Comparison of ENCODE assay signal across 8 cellular contexts in genomic region chr5:56829137-56829536, GRCh38. TPM values are rescaled to one million over a fixed set of nuclear protein-coding genes. Genes with fewer than 3 reads are reported as not detected.
DNase-seq lines count a peak whose midpoint lies in the region; ATAC-seq and TF ChIP-seq lines count a peak whose summit lies in the region.

No MANE protein-coding gene starts in this region.

- H3K4me1 Mint-ChIP-seq in activated T-helper 1 cell treated with anti-CD3 and anti-CD28 coated beads, Interleukin-12 subunit alpha, Interleukin-12 subunit beta, Interleukin-2, Interleukin-4 antibody, amounts not matched to agents 30 ng/mL and 10 ng/mL and 1 ng/mL, durations not matched to agents 14 hours and 24 hours and 36 hours (ENCODE audit: low read depth), result peaks cover 93% of the 10 kb centered on the region

- peak overlapping the region; percentile 79 for H3K4me3 Mint-ChIP-seq in activated T-helper 1 cell treated with anti-CD3 and anti-CD28 coated beads, Interleukin-12 subunit alpha, Interleukin-12 subunit beta, Interleukin-2, Interleukin-4 antibody, amounts not matched to agents 30 ng/mL and 10 ng/mL and 1 ng/mL, durations not matched to agents 14 hours and 24 hours and 36 hours

- H3K27ac ChIP-seq in Karpas-422 (ENCODE audit: low read length) (peak overlapping the region; percentile 39), esophagus muscularis mucosa (replicated peaks in 1 of 4) (no peak overlapping the region)

- H3K36me3 ChIP-seq in Karpas-422 (ENCODE audit: insufficient read depth, low read length) (no peaks in the 10 kb centered on the region), esophagus muscularis mucosa (no peaks in the 10 kb centered on the region)

- H3K27me3 ChIP-seq in Karpas-422 (ENCODE audit: low read length) (no peaks in the 10 kb centered on the region), esophagus muscularis mucosa (no peaks in the 10 kb centered on the region)

- peaks cover 98% of the 10 kb centered on the region for H3K79me2 ChIP-seq in Karpas-422 (ENCODE audit: low read length)

- DNase-seq in Karpas-422 (peak; percentile 61), islet precursor cell (no peak), esophagus muscularis mucosa (ENCODE audit: extremely low spot score) (no peak), inferior parietal cortex (ENCODE audit: extremely low spot score) (no peak), NCI-H1436 (lab: John Stamatoyannopoulos, UW) (no peak)
- peak; percentile 44 for DNase-seq in activated T-helper 1 cell treated with anti-CD3 and anti-CD28 coated beads, Interleukin-12 subunit alpha, Interleukin-12 subunit beta, Interleukin-2, Interleukin-4 antibody, amounts not matched to agents 30 ng/mL and 10 ng/mL and 1 ng/mL, durations not matched to agents 14 hours and 24 hours and 36 hours (ENCODE audit: low spot score)
- peak; percentile 40 to 53 for DNase-seq in stimulated activated CD4-positive, alpha-beta T cell treated with anti-CD3 and anti-CD28 coated beads, Interleukin-12 subunit alpha, Interleukin-12 subunit beta, amount 100 ng/mL, for 24 hours (ENCODE audit: low read depth in 2 of 2)

- H3K27ac Mint-ChIP-seq in activated T-helper 1 cell treated with anti-CD3 and anti-CD28 coated beads, Interleukin-12 subunit alpha, Interleukin-12 subunit beta, Interleukin-2, Interleukin-4 antibody, amounts not matched to agents 30 ng/mL and 10 ng/mL and 1 ng/mL, durations not matched to agents 14 hours and 24 hours and 36 hours, result peak overlapping the region; percentile 0

- H3K4me3 ChIP-seq in Karpas-422 (ENCODE audit: low read length) (peak overlapping the region; percentile 31; the same call in 1 of the 2 replicates), esophagus muscularis mucosa (no peak overlapping the region)

- no peaks in the 10 kb centered on the region for H3K9me3 ChIP-seq in Karpas-422 (ENCODE audit: low read length)
- H3K9me3 ChIP-seq in esophagus muscularis mucosa, result no peaks in the 10 kb centered on the region

- no peak for TF ChIP-seq POLR2A in esophagus muscularis mucosa (IDR thresholded peaks at IDR 0.05; ENCODE audit: low read depth)

- no peak for TF ChIP-seq EP300 in esophagus muscularis mucosa (IDR thresholded peaks at IDR 0.05)

- H4K20me1 ChIP-seq in Karpas-422 (ENCODE audit: insufficient read depth, low read depth, low read length), result peaks cover 70% of the 10 kb centered on the region

- peaks cover 85% of the 10 kb centered on the region for H3K4me1 ChIP-seq in Karpas-422 (ENCODE audit: low read length)
- peaks cover 33 to 64% (median 59%) of the 10 kb centered on the region in 4 donors for H3K4me1 ChIP-seq in esophagus muscularis mucosa

- 86% methylated on average over 9 of the region's 9 CpGs for WGBS in esophagus muscularis mucosa

- H3K9me2 ChIP-seq in Karpas-422 (replicated peaks; ENCODE audit: insufficient read depth, low read length), result no peaks in the 10 kb centered on the region

- 0 out of 2 replicates have a peak overlapping the region, but pooled peaks have one; percentile 25 for H3K9ac ChIP-seq in Karpas-422 (ENCODE audit: low read length)

- intact Hi-C loops in activated T-helper 1 cell treated with anti-CD3 and anti-CD28 coated beads, Interleukin-12 subunit alpha, Interleukin-12 subunit beta, Interleukin-2, Interleukin-4 antibody, amounts not matched to agents 30 ng/mL and 10 ng/mL and 1 ng/mL, durations not matched to agents 14 hours and 24 hours and 36 hours (cut with micrococcal nuclease), result loop anchor here (1.0 kb wide), 2 partner anchors 9 to 10 kb away; no protein-coding TSS in a partner anchor
- intact Hi-C loops in esophagus muscularis mucosa (cut with DNase I), result no loop called here

- H2AFZ ChIP-seq in Karpas-422 (ENCODE audit: low read length), result no peak overlapping the region

- H3K27me3 Mint-ChIP-seq in activated T-helper 1 cell treated with anti-CD3 and anti-CD28 coated beads, Interleukin-12 subunit alpha, Interleukin-12 subunit beta, Interleukin-2, Interleukin-4 antibody, amounts not matched to agents 30 ng/mL and 10 ng/mL and 1 ng/mL, durations not matched to agents 14 hours and 24 hours and 36 hours (ENCODE audit: insufficient read depth), result no peaks in the 10 kb centered on the region

- peak; percentile 56 for ATAC-seq in GM18502 (IDR thresholded peaks at IDR 0.05; ENCODE audit: poor library complexity, unreplicated experiment)

- H3K4me2 ChIP-seq in Karpas-422 (ENCODE audit: low read depth, low read length, poor library complexity, severe bottlenecking), result peak overlapping the region; percentile 39

- no peaks in the 10 kb centered on the region for H3K9me3 Mint-ChIP-seq in activated T-helper 1 cell treated with anti-CD3 and anti-CD28 coated beads, Interleukin-12 subunit alpha, Interleukin-12 subunit beta, Interleukin-2, Interleukin-4 antibody, amounts not matched to agents 30 ng/mL and 10 ng/mL and 1 ng/mL, durations not matched to agents 14 hours and 24 hours and 36 hours

- H3K36me3 Mint-ChIP-seq in activated T-helper 1 cell treated with anti-CD3 and anti-CD28 coated beads, Interleukin-12 subunit alpha, Interleukin-12 subunit beta, Interleukin-2, Interleukin-4 antibody, amounts not matched to agents 30 ng/mL and 10 ng/mL and 1 ng/mL, durations not matched to agents 14 hours and 24 hours and 36 hours (ENCODE audit: low read depth), result peaks cover 9% of the 10 kb centered on the region

- TF ChIP-seq CTCF in esophagus muscularis mucosa (IDR thresholded peaks at IDR 0.05), result no peak

RNA-seq across cellular contexts. Expression of gene MAP3K1, which starts 13.8 kb away (rescaled TPM):
- 38.0 and 68.0 TPM in 2 replicates for total RNA-seq in Karpas-422 (2014; rRNA removed; shearing (Covaris generic); ENCODE audit: low replicate concordance)
- total RNA-seq in activated T-helper 1 cell treated with anti-CD3 and anti-CD28 coated beads, Interleukin-12 subunit alpha, Interleukin-12 subunit beta, Interleukin-2, Interleukin-4 antibody, amounts not matched to agents 30 ng/mL and 10 ng/mL and 1 ng/mL, durations not matched to agents 14 hours and 24 hours and 36 hours, result 23.6 and 25.3 TPM in 2 replicates
- 10 to 100 TPM in 1 of 4 donors, 1 to 10 TPM in 3; 7.2 to 12.3 (median 8.8) TPM for total RNA-seq in esophagus muscularis mucosa

Comparison
In these comparisons a context has a peak if more than half of its experiments do, and no peak if none do; other contexts are left out.
1. DNase-seq: peak in Karpas-422 (single experiment), activated T-helper 1 cell treated with anti-CD3 and anti-CD28 coated beads, Interleukin-12 subunit alpha, Interleukin-12 subunit beta, Interleukin-2, Interleukin-4 antibody, amounts not matched to agents 30 ng/mL and 10 ng/mL and 1 ng/mL, durations not matched to agents 14 hours and 24 hours and 36 hours (single experiment) and stimulated activated CD4-positive, alpha-beta T cell treated with anti-CD3 and anti-CD28 coated beads, Interleukin-12 subunit alpha, Interleukin-12 subunit beta, amount 100 ng/mL, for 24 hours (2 of 2); none in islet precursor cell (single experiment), esophagus muscularis mucosa (single experiment), inferior parietal cortex (single experiment) and NCI-H1436 (single experiment).